In the genomic region with DNA sequence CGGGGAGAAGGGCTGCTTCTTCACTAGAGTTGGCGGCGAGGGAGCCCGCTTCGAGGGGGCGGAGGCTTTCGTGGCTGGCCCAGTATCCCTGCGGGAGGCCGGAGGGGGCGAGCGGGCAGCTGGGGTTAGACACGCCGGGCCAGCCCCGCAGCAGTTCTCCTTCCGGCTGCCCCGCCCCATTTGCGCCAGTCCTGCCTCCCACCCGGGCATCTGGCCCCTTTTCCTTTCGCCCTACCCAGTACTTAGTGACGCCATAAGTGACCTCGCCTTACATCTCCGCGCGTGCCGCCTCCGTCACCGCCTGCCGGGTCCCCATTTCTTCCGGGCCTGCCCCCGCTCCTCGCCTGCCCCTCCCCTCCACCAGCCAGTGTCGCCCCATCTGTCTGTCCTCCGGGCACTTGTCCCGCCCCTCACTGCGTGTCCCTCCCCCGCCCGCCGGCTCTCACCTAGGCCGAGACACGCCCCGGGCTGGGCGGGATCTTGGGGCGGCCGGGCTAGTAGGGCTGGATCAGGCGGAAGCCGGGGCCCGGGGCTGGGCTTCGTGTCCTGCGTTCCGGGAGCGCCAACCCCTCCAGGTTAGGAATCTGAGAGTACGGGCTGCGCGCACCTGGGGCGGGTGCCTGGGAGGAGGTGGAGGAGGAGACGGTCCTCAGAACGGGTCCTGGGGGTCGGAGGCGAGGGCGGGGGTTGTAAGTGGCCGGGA, we compare ENCODE assay signal across 1 cellular context.
A peak's percentile ranks its signal among the peaks of the same experiment; 100 is the strongest.
TF ChIP-seq lines count a peak whose summit lies in the region.

No MANE protein-coding gene starts in this region.

TF ChIP-seq in HCT116, 20 proteins besides CTCF, POLR2A, EP300 and RAD21 (continued from another document):
- TF ChIP-seq, protein P1, sequence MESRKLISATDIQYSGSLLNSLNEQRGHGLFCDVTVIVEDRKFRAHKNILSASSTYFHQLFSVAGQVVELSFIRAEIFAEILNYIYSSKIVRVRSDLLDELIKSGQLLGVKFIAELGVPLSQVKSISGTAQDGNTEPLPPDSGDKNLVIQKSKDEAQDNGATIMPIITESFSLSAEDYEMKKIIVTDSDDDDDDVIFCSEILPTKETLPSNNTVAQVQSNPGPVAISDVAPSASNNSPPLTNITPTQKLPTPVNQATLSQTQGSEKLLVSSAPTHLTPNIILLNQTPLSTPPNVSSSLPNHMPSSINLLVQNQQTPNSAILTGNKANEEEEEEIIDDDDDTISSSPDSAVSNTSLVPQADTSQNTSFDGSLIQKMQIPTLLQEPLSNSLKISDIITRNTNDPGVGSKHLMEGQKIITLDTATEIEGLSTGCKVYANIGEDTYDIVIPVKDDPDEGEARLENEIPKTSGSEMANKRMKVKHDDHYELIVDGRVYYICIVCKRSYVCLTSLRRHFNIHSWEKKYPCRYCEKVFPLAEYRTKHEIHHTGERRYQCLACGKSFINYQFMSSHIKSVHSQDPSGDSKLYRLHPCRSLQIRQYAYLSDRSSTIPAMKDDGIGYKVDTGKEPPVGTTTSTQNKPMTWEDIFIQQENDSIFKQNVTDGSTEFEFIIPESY (IDR thresholded peaks at IDR 0.05; ENCODE audit: extremely low read depth, insufficient replicate concordance, low read length) = no peak
- TF ChIP-seq TCF7L2 (IDR thresholded peaks at IDR 0.05; ENCODE audit: borderline replicate concordance, extremely low read depth, insufficient read depth, insufficient read length) (peak; percentile 69), YY1 (IDR thresholded peaks at IDR 0.05; ENCODE audit: extremely low read depth, insufficient replicate concordance, low read depth, low read length) (no peak), ZFX (IDR thresholded peaks at IDR 0.05) (no peak), SP1 (IDR thresholded peaks at IDR 0.05; ENCODE audit: low read depth) (peak; percentile 66)
